In genomic region chr7:42093361-42093905, GRCh38 we compare ENCODE assay signal across 25 cellular contexts.
"Had no signal": no experiment of that assay in that cellular context is flagged by ENCODE, and none has a peak within 500 bp of the region (broad histone marks: within the 10 kb centered on the region; RNA-seq: fewer than 3 reads in every experiment).

No MANE protein-coding gene starts in this region.

- H3K36me3 ChIP-seq: esophagus squamous epithelium, pancreas, prostate gland, sigmoid colon, tibial nerve had no signal

- H3K27me3 ChIP-seq: esophagus squamous epithelium, pancreas, sigmoid colon, tibial nerve had no signal

- H3K4me3 ChIP-seq: esophagus squamous epithelium, mucosa of descending colon, pancreas, prostate gland, sigmoid colon, smooth muscle cell, tibial nerve had no signal

- DNase-seq: activated CD4-positive, alpha-beta T cell treated with anti-CD3 and anti-CD28 coated beads for 1 hour; activated CD8-positive, alpha-beta memory T cell treated with anti-CD3 and anti-CD28 coated beads, Interleukin-2, amount 10 ng/mL, durations not matched to agents 7 days and 5 days; activated CD8-positive, alpha-beta T cell treated with anti-CD3 and anti-CD28 coated beads, Interleukin-2, amount 10 ng/mL, durations not matched to agents 7 days and 5 days; activated naive CD4-positive, alpha-beta T cell; activated T-cell treated with anti-CD3 and anti-CD28 coated beads, Interleukin-2, amount 50 U/mL, for 48 hours; anterior cingulate cortex; effector CD8-positive, alpha-beta T cell; esophagus squamous epithelium; head of caudate nucleus; hippocampal formation; left cardiac atrium; left ventricle myocardium superior; mucosa of descending colon; pancreas; retina; sigmoid colon; stimulated activated naive CD4-positive, alpha-beta T cell treated with Interleukin-2 at 50 U/mL for 16 hours; T-helper 17 cell; T1000 had no signal

- H3K9me3 ChIP-seq: esophagus squamous epithelium, mucosa of descending colon, pancreas, prostate gland, sigmoid colon, tibial nerve had no signal

- H3K27ac ChIP-seq: epithelial cell of prostate, esophagus squamous epithelium, pancreas, prostate gland, tibial nerve had no signal

- ATAC-seq: activated CD8-positive, alpha-beta memory T cell treated with anti-CD3 and anti-CD28 coated beads, Interleukin-2, amount 10 ng/mL, durations not matched to agents 7 days and 5 days; activated CD8-positive, alpha-beta T cell treated with anti-CD3 and anti-CD28 coated beads, Interleukin-2, amount 10 ng/mL, durations not matched to agents 7 days and 5 days; activated naive CD4-positive, alpha-beta T cell treated with anti-CD3 and anti-CD28 coated beads, Interleukin-2, amount 50 U/mL, for 72 hours; left cardiac atrium; left ventricle myocardium superior; mucosa of descending colon; pancreas; T-helper 17 cell; WTC11 had no signal

- H3K4me1 ChIP-seq: pancreas, prostate gland had no signal
